In the genomic region with DNA sequence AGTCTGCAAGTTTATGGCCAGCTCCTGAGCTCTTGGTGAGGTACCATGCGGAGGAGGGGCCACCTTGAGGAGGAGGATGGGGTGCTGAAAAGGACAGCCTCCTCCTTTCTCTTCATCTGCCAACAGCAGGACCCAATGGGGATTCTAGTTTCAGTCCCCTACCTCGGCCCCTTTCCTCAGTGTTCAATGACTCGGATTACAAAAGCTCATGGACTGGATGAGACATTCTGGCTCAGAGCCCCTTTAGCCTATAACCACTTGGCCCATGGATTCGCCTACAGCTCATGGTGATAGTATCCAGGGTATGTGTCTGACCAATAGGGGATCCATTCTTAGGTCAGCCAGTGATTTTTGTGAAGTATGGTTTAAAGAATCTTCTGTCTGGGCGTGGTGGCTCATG, we compare ENCODE assay signal across 1 cellular context.
A peak's percentile ranks its signal among the peaks of the same experiment; 100 is the strongest.
TF ChIP-seq lines count a peak whose summit lies in the region.

No MANE protein-coding gene starts in this region.

TF ChIP-seq in GM12878, 131 proteins besides CTCF, POLR2A, EP300 and RAD21 (continued from another document):
- TF ChIP-seq, protein P1, sequence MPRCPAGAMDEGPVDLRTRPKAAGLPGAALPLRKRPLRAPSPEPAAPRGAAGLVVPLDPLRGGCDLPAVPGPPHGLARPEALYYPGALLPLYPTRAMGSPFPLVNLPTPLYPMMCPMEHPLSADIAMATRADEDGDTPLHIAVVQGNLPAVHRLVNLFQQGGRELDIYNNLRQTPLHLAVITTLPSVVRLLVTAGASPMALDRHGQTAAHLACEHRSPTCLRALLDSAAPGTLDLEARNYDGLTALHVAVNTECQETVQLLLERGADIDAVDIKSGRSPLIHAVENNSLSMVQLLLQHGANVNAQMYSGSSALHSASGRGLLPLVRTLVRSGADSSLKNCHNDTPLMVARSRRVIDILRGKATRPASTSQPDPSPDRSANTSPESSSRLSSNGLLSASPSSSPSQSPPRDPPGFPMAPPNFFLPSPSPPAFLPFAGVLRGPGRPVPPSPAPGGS (IDR thresholded peaks at IDR 0.05; ENCODE audit: borderline replicate concordance, insufficient read depth, low read depth, low read length, poor library complexity, severe bottlenecking) = peak; percentile 64
